Comparison of ENCODE assay signal across 11 cellular contexts in genomic region chr12:104498211-104498801, GRCh38. TPM values are rescaled to one million over a fixed set of nuclear protein-coding genes. Genes with fewer than 3 reads are reported as not detected.
A peak's percentile ranks its signal among the peaks of the same experiment; 100 is the strongest.
DNase-seq lines count a peak whose midpoint lies in the region; ATAC-seq and TF ChIP-seq lines count a peak whose summit lies in the region.
"Had no signal": no experiment of that assay in that cellular context is flagged by ENCODE, and none has a peak within 500 bp of the region (broad histone marks: within the 10 kb centered on the region; RNA-seq: fewer than 3 reads in every experiment).

No MANE protein-coding gene starts in this region.

- intact Hi-C loops in posterior cingulate gyrus (cut with DNase I): no loop called here

- peaks cover 65% of the 10 kb centered on the region for H3K36me3 Mint-ChIP-seq in activated CD8-positive, alpha-beta T cell treated with anti-CD3 and anti-CD28 coated beads, Interleukin-2, amount 10 ng/mL, durations not matched to agents 7 days and 5 days (ENCODE audit: low read depth)
- peaks cover 0 to 14% of the 10 kb centered on the region in 2 donors for H3K36me3 Mint-ChIP-seq in naive B cell

- H3K27me3 Mint-ChIP-seq in activated CD8-positive, alpha-beta T cell treated with anti-CD3 and anti-CD28 coated beads, Interleukin-2, amount 10 ng/mL, durations not matched to agents 7 days and 5 days (ENCODE audit: low read depth): no peaks in the 10 kb centered on the region
- no peaks in the 10 kb centered on the region for H3K27me3 Mint-ChIP-seq in naive B cell

- CTCF ChIA-PET in activated CD8-positive, alpha-beta T cell treated with anti-CD3 and anti-CD28 coated beads, Interleukin-2, amount 10 ng/mL, durations not matched to agents 7 days and 5 days (lab: Charles Lee): interaction anchor here (1.0 to 1.5 kb wide), 2 partner anchors 70 to 117 kb away, joined by 3 to 4 read pairs; no protein-coding TSS in a partner anchor

- no peaks in the 10 kb centered on the region for H3K9me2 ChIP-seq in Loucy (replicated peaks; ENCODE audit: low read depth, low read length)

- POLR2A ChIA-PET in activated CD8-positive, alpha-beta T cell treated with anti-CD3 and anti-CD28 coated beads, Interleukin-2, amount 10 ng/mL, durations not matched to agents 7 days and 5 days (lab: Charles Lee): no interaction called here

- H3K4me3 Mint-ChIP-seq in activated CD8-positive, alpha-beta T cell treated with anti-CD3 and anti-CD28 coated beads, Interleukin-2, amount 10 ng/mL, durations not matched to agents 7 days and 5 days: peak overlapping the region; percentile 28
- H3K4me3 Mint-ChIP-seq in naive B cell: peak overlapping the region in 5 of 8 donors; percentile 16 to 77 (median 36)
- H3K4me3 Mint-ChIP-seq: H9 had no signal

- ATAC-seq in activated CD8-positive, alpha-beta T cell treated with anti-CD3 and anti-CD28 coated beads, Interleukin-2, amount 10 ng/mL, durations not matched to agents 7 days and 5 days: peak; percentile 51
- ATAC-seq in naive B cell (ENCODE audit: low read depth in 2 of 2) (peak in 1 of 2 donors; percentile 9), GM21786 (IDR thresholded peaks at IDR 0.05; ENCODE audit: unreplicated experiment) (no peak), HG02798 (IDR thresholded peaks at IDR 0.05; ENCODE audit: poor library complexity, unreplicated experiment) (no peak)

- H2AFZ ChIP-seq in Loucy (ENCODE audit: low read length): no peak overlapping the region

- peaks cover 9% of the 10 kb centered on the region; the same call in 1 of the 2 replicates for H3F3A ChIP-seq in Loucy (ENCODE audit: low read depth)

- peak overlapping the region; percentile 58 for H3K9ac ChIP-seq in Loucy (ENCODE audit: low read depth, low read length, poor library complexity, severe bottlenecking)

- no peaks in the 10 kb centered on the region for H3K9me3 ChIP-seq in Loucy (ENCODE audit: insufficient read depth, low read depth, low read length)
- H3K9me3 ChIP-seq: left ventricle myocardium inferior had no signal

- no peak for TF ChIP-seq CTCF in Loucy (conservative IDR thresholded peaks at IDR 0.05; ENCODE audit: low read length)

- peak; percentile 20 for DNase-seq in CD1c-positive myeloid dendritic cell (ENCODE audit: extremely low spot score)
- DNase-seq in activated CD8-positive, alpha-beta T cell treated with anti-CD3 and anti-CD28 coated beads, Interleukin-2, amount 10 ng/mL, durations not matched to agents 7 days and 5 days: peak; percentile 50
- DNase-seq in naive B cell: no peak
- no peak for DNase-seq in NCI-H524 (lab: John Stamatoyannopoulos, UW)
- no peak for DNase-seq in posterior cingulate gyrus
- DNase-seq: Calu3, H9, left ventricle myocardium inferior had no signal

- H3K79me2 ChIP-seq in Loucy (ENCODE audit: insufficient read depth, low read length): peaks cover 100% of the 10 kb centered on the region

- H3K9me3 Mint-ChIP-seq in activated CD8-positive, alpha-beta T cell treated with anti-CD3 and anti-CD28 coated beads, Interleukin-2, amount 10 ng/mL, durations not matched to agents 7 days and 5 days (ENCODE audit: insufficient read depth): no peaks in the 10 kb centered on the region
- no peaks in the 10 kb centered on the region for H3K9me3 Mint-ChIP-seq in naive B cell
- H3K9me3 Mint-ChIP-seq: H9 had no signal

- H3K4me1 Mint-ChIP-seq in activated CD8-positive, alpha-beta T cell treated with anti-CD3 and anti-CD28 coated beads, Interleukin-2, amount 10 ng/mL, durations not matched to agents 7 days and 5 days (ENCODE audit: low read depth): peaks cover 94% of the 10 kb centered on the region
- H3K4me1 Mint-ChIP-seq in naive B cell: peaks cover 58 to 97% (median 82%) of the 10 kb centered on the region in 3 donors

- peaks cover 84% of the 10 kb centered on the region for H3K4me1 ChIP-seq in Loucy (ENCODE audit: insufficient read depth, low read length, poor library complexity, severe bottlenecking)

- peak overlapping the region; percentile 63 for H3K4me2 ChIP-seq in Loucy (ENCODE audit: low read depth, low read length, poor library complexity, severe bottlenecking)

- H3K27me3 ChIP-seq in Loucy (ENCODE audit: insufficient read depth, low read length, poor library complexity, severe bottlenecking): no peaks in the 10 kb centered on the region

- H3K27ac Mint-ChIP-seq in activated CD8-positive, alpha-beta T cell treated with anti-CD3 and anti-CD28 coated beads, Interleukin-2, amount 10 ng/mL, durations not matched to agents 7 days and 5 days: peak overlapping the region; percentile 65
- H3K27ac Mint-ChIP-seq in naive B cell: peak overlapping the region; percentile 27 to 88 (median 70)

- H3K36me3 ChIP-seq in Loucy (ENCODE audit: insufficient read depth, low read length): peaks cover 66% of the 10 kb centered on the region; the same call in 1 of the 2 replicates
- H3K36me3 ChIP-seq: left ventricle myocardium inferior had no signal

- H4K20me1 ChIP-seq in Loucy (ENCODE audit: insufficient read depth, low read length, poor library complexity, severe bottlenecking): peaks cover 99% of the 10 kb centered on the region

- peak overlapping the region; percentile 44 for H3K4me3 ChIP-seq in Loucy (ENCODE audit: low read length, poor library complexity, severe bottlenecking)
- H3K4me3 ChIP-seq: left ventricle myocardium inferior had no signal

RNA-seq across cellular contexts. Expression of gene CHST11, which starts 41.6 kb away (rescaled TPM):
- 10 to 100 TPM; 82.1 to 85.2 TPM for total RNA-seq in activated CD8-positive, alpha-beta T cell treated with anti-CD3 and anti-CD28 coated beads, Interleukin-2, amount 10 ng/mL, durations not matched to agents 7 days and 5 days
- polyA plus RNA-seq in naive B cell (ENCODE audit: low read depth in 6 of 6): 10 to 100 TPM; 39.8 to 63.6 (median 58.6) TPM

Comparison
In these comparisons a context has a peak if more than half of its experiments do, and no peak if none do; other contexts are left out.
1. DNase-seq: peak in CD1c-positive myeloid dendritic cell (single experiment) and activated CD8-positive, alpha-beta T cell treated with anti-CD3 and anti-CD28 coated beads, Interleukin-2, amount 10 ng/mL, durations not matched to agents 7 days and 5 days (single experiment); none in naive B cell (single experiment), NCI-H524 (0 of 2) and posterior cingulate gyrus (0 of 10).